ENCODE assay signal across 9 cellular contexts in the genomic region with DNA sequence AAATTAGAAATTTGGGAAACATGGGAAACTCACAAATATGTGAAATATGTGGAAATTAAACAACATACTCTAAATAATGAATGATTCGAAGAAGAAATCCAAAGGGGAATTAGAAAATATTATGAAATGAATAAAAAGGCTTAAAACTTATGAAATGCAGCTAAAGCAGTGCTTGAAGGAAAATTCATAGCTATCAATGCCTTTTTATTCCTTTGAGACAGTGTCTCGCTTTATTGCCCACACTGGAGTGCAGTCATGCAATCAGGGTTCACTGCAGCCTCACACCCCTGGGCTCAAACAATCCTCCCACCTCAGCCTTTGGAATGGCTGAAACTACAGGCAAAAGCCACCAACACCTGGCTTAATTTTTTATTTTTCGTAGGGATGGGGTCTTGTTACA.
"Had no signal": no experiment of that assay in that cellular context is flagged by ENCODE, and none has a peak within 500 bp of the region (broad histone marks: within the 10 kb centered on the region; RNA-seq: fewer than 3 reads in every experiment).

No MANE protein-coding gene starts in this region.

- DNase-seq: HFFc6, KBM-7 had no signal

- H2AFZ ChIP-seq: GM23338 had no signal

- H3K27me3 Mint-ChIP-seq: IgD-negative memory B cell had no signal

- ATAC-seq: GM23338, HCT116 had no signal

- H3K9me3 ChIP-seq: HAP-1 had no signal

- H3K36me3 ChIP-seq: HAP-1 had no signal

- H3K4me1 ChIP-seq: HAP-1 had no signal

- H3K4me3 ChIP-seq: GM23338, HAP-1 had no signal

- H3K4me2 ChIP-seq: GM23338 had no signal

- H3K4me3 Mint-ChIP-seq: GM23338, HFFc6, IgD-negative memory B cell had no signal

- H3K27ac Mint-ChIP-seq: GM23338, HFFc6, IgD-negative memory B cell had no signal

- FAIRE-seq: H1, H54, HTR-8/SVneo had no signal
